ENCODE assay signal across 18 cellular contexts in genomic region chr12:124358572-124358971, GRCh38.
A peak's percentile ranks its signal among the peaks of the same experiment; 100 is the strongest.
DNase-seq lines count a peak whose midpoint lies in the region; ATAC-seq, FAIRE-seq and TF ChIP-seq lines count a peak whose summit lies in the region.
"Had no signal": no experiment of that assay in that cellular context is flagged by ENCODE, and none has a peak within 500 bp of the region (broad histone marks: within the 10 kb centered on the region; RNA-seq: fewer than 3 reads in every experiment).

No MANE protein-coding gene starts in this region.

- H2BK12ac ChIP-seq in H1 (ENCODE audit: low read depth, low read length) = no peak overlapping the region

- no peaks in the 10 kb centered on the region for H3K79me2 ChIP-seq in H1 (ENCODE audit: control insufficient read depth in 1 of 2, insufficient read depth in 2 of 2, low read length in 2 of 2)

- no peak overlapping the region for H2BK20ac ChIP-seq in H1 (ENCODE audit: low read length)

- no peak overlapping the region for H3K14ac ChIP-seq in H1 (ENCODE audit: insufficient read length)

- peaks cover 63% of the 10 kb centered on the region for H3K36me3 ChIP-seq in left ventricle myocardium inferior
- peaks cover 14 to 55% (median 24%) of the 10 kb centered on the region in 4 experiments for H3K36me3 ChIP-seq in H1 (ENCODE audit: control insufficient read depth in 2 of 4, insufficient read depth in 4 of 4, low read length in 3 of 4)
- peaks cover 36% of the 10 kb centered on the region for H3K36me3 ChIP-seq in rectal smooth muscle tissue (ENCODE audit: control insufficient read depth, insufficient read depth, low read length)
- no peaks in the 10 kb centered on the region for H3K36me3 ChIP-seq in uterus

- no peak overlapping the region for H3K4ac ChIP-seq in H1 (replicated peaks; ENCODE audit: insufficient read length, low read depth, low read length)

- no peak for DNase-seq in left ventricle myocardium inferior
- no peak for DNase-seq in left ventricle myocardium superior
- DNase-seq in H1 (ENCODE audit: low read depth in 1 of 2, low spot score in 2 of 2) = no peak
- no peak for DNase-seq in uterus
- no peak for DNase-seq in central memory CD4-positive, alpha-beta T cell
- no peak for DNase-seq in NK-92 (lab: John Stamatoyannopoulos, UW; ENCODE audit: unreplicated experiment)
- DNase-seq: C1 segment of cervical spinal cord, DND-41, NCI-H1930, NCI-H2171, NCI-H446, NCI-H69, OCI-M1 had no signal

- no peak overlapping the region for H4K5ac ChIP-seq in H1 (ENCODE audit: insufficient read length, low read depth, low read length)

- H3K18ac ChIP-seq in H1 (ENCODE audit: extremely low read depth, low read length) = no peak overlapping the region

- no peak overlapping the region for H2AFZ ChIP-seq in H1 (ENCODE audit: low read length)

- H3K9me3 ChIP-seq in left ventricle myocardium inferior (replicated peaks) = no peaks in the 10 kb centered on the region
- no peaks in the 10 kb centered on the region for H3K9me3 ChIP-seq in H1 (ENCODE audit: insufficient read depth in 2 of 2, low read depth in 1 of 2, low read length in 1 of 2)
- H3K9me3 ChIP-seq in uterus = no peaks in the 10 kb centered on the region
- H3K9me3 ChIP-seq: HAP-1 had no signal

- H3K4me3 ChIP-seq in left ventricle myocardium inferior (no peak overlapping the region), H1 (ENCODE audit: extremely low read depth in 1 of 4, insufficient read depth in 2 of 4, low read depth in 3 of 4, low read length in 4 of 4) (no peak overlapping the region), rectal smooth muscle tissue (ENCODE audit: low read length) (no peak overlapping the region), uterus (no peak overlapping the region)
- H3K4me3 ChIP-seq: HAP-1 had no signal

- peaks cover 7% of the 10 kb centered on the region for H3K79me1 ChIP-seq in H1 (ENCODE audit: low read depth, low read length)

- peaks cover 6 to 15% of the 10 kb centered on the region in 2 experiments for H4K20me1 ChIP-seq in H1 (replicated peaks in 1 of 2; ENCODE audit: control insufficient read depth in 1 of 2, insufficient read depth in 2 of 2, low read length in 2 of 2)

- TF ChIP-seq CTCF in left ventricle myocardium inferior (IDR thresholded peaks at IDR 0.05; ENCODE audit: borderline replicate concordance) (no peak), H1 (IDR thresholded peaks at IDR 0.05; ENCODE audit: control extremely low read depth in 1 of 3, insufficient read depth in 1 of 3, low read depth in 1 of 3, low read length in 3 of 3) (no peak), uterus (IDR thresholded peaks at IDR 0.05) (no peak)

- no peak for TF ChIP-seq RAD21 in H1 (IDR thresholded peaks at IDR 0.05 in 1 of 2, conservative IDR thresholded peaks at IDR 0.05 in 1 of 2; ENCODE audit: low read depth in 2 of 2, low read length in 2 of 2)

- POLR2A ChIA-PET in H1 (lab: Charles Lee; ENCODE audit: partially characterized antibody) = no interaction called here

- no peak for ATAC-seq in left ventricle myocardium superior
- no peak for ATAC-seq in HG03378 (IDR thresholded peaks at IDR 0.05; ENCODE audit: unreplicated experiment)

- H2AK5ac ChIP-seq in H1 (ENCODE audit: low read depth, low read length) = no peak overlapping the region

- H2BK120ac ChIP-seq in H1 (replicated peaks; ENCODE audit: low read depth, low read length) = no peak overlapping the region

- no peak overlapping the region for H3K23ac ChIP-seq in H1 (ENCODE audit: insufficient read length)

- WGBS in H1 (ENCODE audit: extremely low coverage in 1 of 2, insufficient coverage in 1 of 2, insufficient read length in 1 of 2, insufficient replicate concordance in 2 of 2, low coverage in 1 of 2, low lambda C conversion rate in 2 of 2, missing lambda C conversion rate in 1 of 2), 2 experiments = 98% methylated on average over 9 of the region's 11 CpGs; no CpG with 5 or more reads in 1 of the 2 experiments

- H3K4me1 ChIP-seq in left ventricle myocardium inferior (peaks cover 75% of the 10 kb centered on the region), H1 (replicated peaks in 1 of 4; ENCODE audit: control insufficient read depth in 3 of 4, insufficient read depth in 4 of 4, low read length in 3 of 4) (no peaks in the 10 kb centered on the region), rectal smooth muscle tissue (ENCODE audit: control insufficient read depth, insufficient read depth, low read length) (peaks cover 13% of the 10 kb centered on the region), uterus (peaks cover 0 to 20% of the 10 kb centered on the region in 2 donors)
- H3K4me1 ChIP-seq: HAP-1 had no signal

- no peaks in the 10 kb centered on the region; the same call in 1 of the 2 replicates for H3K23me2 ChIP-seq in H1 (ENCODE audit: low read depth, low read length)

- H4K91ac ChIP-seq in H1 (replicated peaks; ENCODE audit: insufficient read length, low read length) = no peak overlapping the region

- no peak for TF ChIP-seq POLR2A in H1 (IDR thresholded peaks at IDR 0.05; ENCODE audit: control extremely low read depth in 1 of 2, low read depth in 2 of 2, low read length in 2 of 2)
- TF ChIP-seq POLR2A in uterus (IDR thresholded peaks at IDR 0.05) = no peak

- no peak overlapping the region for H3K4me2 ChIP-seq in H1 (ENCODE audit: insufficient read depth in 1 of 2, low read depth in 2 of 2, low read length in 2 of 2)

- intact Hi-C loops in left ventricle myocardium inferior (cut with micrococcal nuclease) (loop anchor here (10.0 kb wide), 1 partner anchor 406 kb away; no protein-coding TSS in a partner anchor), left ventricle myocardium superior (cut with micrococcal nuclease) (no loop called here), uterus (cut with DNase I; ENCODE audit: low total_unique reads) (no loop called here)

- H4K8ac ChIP-seq in H1 (ENCODE audit: extremely low read depth, insufficient read depth, low read length) = no peak overlapping the region

- no peak overlapping the region for H3K56ac ChIP-seq in H1 (replicated peaks; ENCODE audit: insufficient read length, low read depth, low read length)

- FAIRE-seq in H1 (lab: Jason Lieb, UNC) = no peak
- FAIRE-seq: A204.1, G401.6 had no signal

- TF ChIP-seq EP300 in H1 (IDR thresholded peaks at IDR 0.05; ENCODE audit: borderline replicate concordance in 1 of 2, low read depth in 2 of 2, low read length in 2 of 2) = no peak

- no peak overlapping the region for H2BK15ac ChIP-seq in H1 (ENCODE audit: low read length)

- H3K9ac ChIP-seq in H1 (replicated peaks in 1 of 4; ENCODE audit: extremely low read depth in 1 of 4, low read depth in 3 of 4, low read length in 3 of 4) = no peak overlapping the region
- no peak overlapping the region for H3K9ac ChIP-seq in rectal smooth muscle tissue (ENCODE audit: low read length)

- H3K27ac ChIP-seq in left ventricle myocardium inferior (replicated peaks) (peak overlapping the region; percentile 91), H1 (ENCODE audit: low read depth, low read length) (no peak overlapping the region), rectal smooth muscle tissue (ENCODE audit: low read depth, low read length) (peak overlapping the region; percentile 74), uterus (peak overlapping the region; percentile 60 to 71)

- peak overlapping the region; percentile 35; the same call in 1 of the 2 replicates for H2BK5ac ChIP-seq in H1 (ENCODE audit: low read depth, low read length)

- H3K27me3 ChIP-seq in left ventricle myocardium inferior (ENCODE audit: low read depth) (no peaks in the 10 kb centered on the region), H1 (replicated peaks in 1 of 4; ENCODE audit: control insufficient read depth in 3 of 4, extremely low read depth in 1 of 4, insufficient read depth in 3 of 4, low read length in 3 of 4) (no peaks in the 10 kb centered on the region), rectal smooth muscle tissue (ENCODE audit: control insufficient read depth, insufficient read depth, low read length) (no peaks in the 10 kb centered on the region), uterus (no peaks in the 10 kb centered on the region)

- CTCF ChIA-PET in H1 (lab: Charles Lee; ENCODE audit: partially characterized antibody) = interaction anchor here (0.6 to 1.8 kb wide), 5 partner anchors 8 to 145 kb away, joined by 3 to 5 read pairs (median 4); no protein-coding TSS in a partner anchor

TF ChIP-seq in H1, 55 proteins besides CTCF, POLR2A, EP300 and RAD21:
- no peak for TF ChIP-seq SP2 (IDR thresholded peaks at IDR 0.05; ENCODE audit: low read length)
- TF ChIP-seq KDM5A (IDR thresholded peaks at IDR 0.05; ENCODE audit: low read length) = no peak
- TF ChIP-seq HDAC6 (IDR thresholded peaks at IDR 0.05; ENCODE audit: low read depth, low read length) = no peak
- no peak for TF ChIP-seq TBP (IDR thresholded peaks at IDR 0.05; ENCODE audit: low read depth, low read length)
